In genomic region chr21:15842565-15842880, GRCh38 we compare ENCODE assay signal across 27 cellular contexts.
DNase-seq lines count a peak whose midpoint lies in the region; ATAC-seq, FAIRE-seq and TF ChIP-seq lines count a peak whose summit lies in the region.
"Had no signal": no experiment of that assay in that cellular context is flagged by ENCODE, and none has a peak within 500 bp of the region (broad histone marks: within the 10 kb centered on the region; RNA-seq: fewer than 3 reads in every experiment).

No MANE protein-coding gene starts in this region.

- intact Hi-C loops in mammary epithelial cell (cut with micrococcal nuclease): loop anchor here (5.0 kb wide), 1 partner anchor 1460 kb away; the partner anchor contains the start of gene HSPA13
- intact Hi-C loops in breast epithelium (cut with DNase I; ENCODE audit: low total_unique reads): no loop called here
- intact Hi-C loops in heart left ventricle (cut with DNase I): no loop called here

- H3K9me3 Mint-ChIP-seq in astrocyte (ENCODE audit: unreplicated experiment): no peaks in the 10 kb centered on the region
- H3K9me3 Mint-ChIP-seq: CD4-positive, alpha-beta T cell; HFFc6 had no signal

- DNase-seq in mammary epithelial cell (peak; percentile 53), breast epithelium (ENCODE audit: low spot score in 2 of 2) (no peak), astrocyte (ENCODE audit: low read depth) (no peak), foreskin keratinocyte (peak in 1 of 2 donors; percentile 42), heart left ventricle (no peak), SHP77 treated with DMSO at 0.1 percent for 48 hours (lab: John Stamatoyannopoulos, UW) (no peak), cortex of kidney (lab: John Stamatoyannopoulos, UW) (no peak), DMS79 (lab: John Stamatoyannopoulos, UW) (no peak)
- DNase-seq: CD4-positive, alpha-beta T cell; Kasumi-1; MV-4-11; NCI-H1105; NCI-H1436 treated with DMSO at 0.1 percent for 48 hours; NCI-H187 treated with DMSO at 0.1 percent for 48 hours; NCI-H2171 treated with DMSO at 0.1 percent for 48 hours; NCI-H345; NCI-H510A treated with DMSO at 0.1 percent for 48 hours had no signal

- peak; percentile 30 for ATAC-seq in foreskin keratinocyte
- ATAC-seq in heart left ventricle: no peak
- ATAC-seq: HepG2, K562, Right ventricle myocardium inferior had no signal

- H3K9ac ChIP-seq in mammary epithelial cell (ENCODE audit: insufficient read depth, low read length) (no peak overlapping the region), astrocyte (ENCODE audit: low read length) (no peak overlapping the region)
- H3K9ac ChIP-seq: BLaER1 treated with 17β-estradiol and CSF1 and Interleukin-3, amounts not matched to agents 10 nM and 100 nM; GM23248 had no signal

- TF ChIP-seq CTCF in mammary epithelial cell (conservative IDR thresholded peaks at IDR 0.05 in 1 of 2, IDR thresholded peaks at IDR 0.05 in 1 of 2; ENCODE audit: extremely low read depth in 1 of 2, insufficient read depth in 1 of 2, low read depth in 1 of 2, low read length in 2 of 2) (no peak), breast epithelium (IDR thresholded peaks at IDR 0.05) (no peak), astrocyte (IDR thresholded peaks at IDR 0.05; ENCODE audit: insufficient read depth, low read depth, low read length) (no peak), foreskin keratinocyte (conservative IDR thresholded peaks at IDR 0.05) (no peak), heart left ventricle (IDR thresholded peaks at IDR 0.05) (no peak)

- H3K9me3 ChIP-seq in mammary epithelial cell (replicated peaks; ENCODE audit: insufficient read depth, low read length): no peaks in the 10 kb centered on the region
- H3K9me3 ChIP-seq in breast epithelium: no peaks in the 10 kb centered on the region
- H3K9me3 ChIP-seq in astrocyte (ENCODE audit: insufficient read depth, low read depth, low read length): no peaks in the 10 kb centered on the region
- no peaks in the 10 kb centered on the region for H3K9me3 ChIP-seq in heart left ventricle
- H3K9me3 ChIP-seq: BLaER1 treated with 17β-estradiol and CSF1 and Interleukin-3, amounts not matched to agents 10 nM and 100 nM; HAP-1 had no signal

- H3K27me3 ChIP-seq in mammary epithelial cell (ENCODE audit: insufficient read depth, low read length): no peaks in the 10 kb centered on the region
- H3K27me3 ChIP-seq in breast epithelium: no peaks in the 10 kb centered on the region
- no peaks in the 10 kb centered on the region for H3K27me3 ChIP-seq in astrocyte (ENCODE audit: insufficient read depth, low read length)
- no peaks in the 10 kb centered on the region for H3K27me3 ChIP-seq in foreskin keratinocyte
- H3K27me3 ChIP-seq in heart left ventricle: no peaks in the 10 kb centered on the region
- H3K27me3 ChIP-seq: BLaER1 treated with 17β-estradiol and CSF1 and Interleukin-3, amounts not matched to agents 10 nM and 100 nM had no signal

- 60% methylated on average over 1 of the region's 2 CpGs for WGBS in mammary epithelial cell (ENCODE audit: low coverage, missing lambda C conversion rate)
- 86 to 95% (median 92%) methylated on average over 2 of the region's 2 CpGs for WGBS in heart left ventricle, 4 donors

- H3K36me3 ChIP-seq in mammary epithelial cell (ENCODE audit: insufficient read depth, low read length) (peaks cover 3% of the 10 kb centered on the region), breast epithelium (no peaks in the 10 kb centered on the region), astrocyte (ENCODE audit: insufficient read depth, low read length) (no peaks in the 10 kb centered on the region), heart left ventricle (peaks cover 0 to 37% (median 22%) of the 10 kb centered on the region in 9 donors)

- no peaks in the 10 kb centered on the region for H3K27me3 Mint-ChIP-seq in astrocyte (ENCODE audit: low read depth, unreplicated experiment)
- H3K27me3 Mint-ChIP-seq: CD4-positive, alpha-beta T cell had no signal

- H3K4me3 ChIP-seq in mammary epithelial cell (replicated peaks in 1 of 3; ENCODE audit: insufficient read depth in 1 of 3, low read depth in 2 of 3, low read length in 3 of 3) (no peak overlapping the region), breast epithelium (no peak overlapping the region), astrocyte (ENCODE audit: insufficient read depth, low read depth, low read length) (no peak overlapping the region), heart left ventricle (no peak overlapping the region)
- H3K4me3 ChIP-seq: BLaER1 treated with 17β-estradiol and CSF1 and Interleukin-3, amounts not matched to agents 10 nM and 100 nM; GM23248; HAP-1; K562 had no signal

- H3K4me3 Mint-ChIP-seq in astrocyte (ENCODE audit: unreplicated experiment): no peak overlapping the region
- H3K4me3 Mint-ChIP-seq: CD4-positive, alpha-beta T cell; HFFc6 had no signal

- BruUV-seq in mammary epithelial cell (replicated peaks; lab: Mats Ljungman, UMichigan): no TSS peak

- CTCF ChIA-PET in mammary epithelial cell (lab: Charles Lee; ENCODE audit: low non-redundant PET): no interaction called here

- no peak for TF ChIP-seq POLR2A in breast epithelium (IDR thresholded peaks at IDR 0.05)
- TF ChIP-seq POLR2A in heart left ventricle (IDR thresholded peaks at IDR 0.05): no peak

- H3K27ac Mint-ChIP-seq in astrocyte (ENCODE audit: unreplicated experiment): peak overlapping the region; percentile 62
- H3K27ac Mint-ChIP-seq: CD4-positive, alpha-beta T cell; HFFc6 had no signal

- in situ Hi-C loops in mammary epithelial cell (cut with MboI; ENCODE audit: low sequenced_read_pairs in 2 of 2): no loop called here

- H3K79me2 ChIP-seq in mammary epithelial cell (ENCODE audit: insufficient read depth, low read length) (peaks cover 3% of the 10 kb centered on the region), astrocyte (ENCODE audit: insufficient read depth, low read length) (no peaks in the 10 kb centered on the region)

- peaks cover 3% of the 10 kb centered on the region for H3K4me1 Mint-ChIP-seq in astrocyte (ENCODE audit: low read depth, unreplicated experiment)

- H3K27ac ChIP-seq in mammary epithelial cell (ENCODE audit: insufficient read depth, low read depth, low read length) (peak overlapping the region; percentile 6), breast epithelium (no peak overlapping the region), astrocyte (ENCODE audit: low read depth, low read length) (peak overlapping the region; percentile 55), foreskin keratinocyte (no peak overlapping the region), heart left ventricle (no peak overlapping the region)
- H3K27ac ChIP-seq: 22Rv1; BLaER1 treated with 17β-estradiol and CSF1 and Interleukin-3, amounts not matched to agents 10 nM and 100 nM had no signal

- H3K4me1 ChIP-seq in mammary epithelial cell (ENCODE audit: insufficient read depth, low read length) (peaks cover 26% of the 10 kb centered on the region), breast epithelium (no peaks in the 10 kb centered on the region), astrocyte (ENCODE audit: insufficient read depth, low read length) (peaks cover 18% of the 10 kb centered on the region), foreskin keratinocyte (peaks cover 26% of the 10 kb centered on the region), heart left ventricle (peaks cover 0 to 26% (median 6%) of the 10 kb centered on the region in 12 donors)
- H3K4me1 ChIP-seq: HAP-1 had no signal

- no peak overlapping the region for H2AFZ ChIP-seq in mammary epithelial cell (ENCODE audit: low read depth, low read length)
- no peak overlapping the region for H2AFZ ChIP-seq in astrocyte (ENCODE audit: low read depth, low read length)
- H2AFZ ChIP-seq: GM23248 had no signal

- H3K36me3 Mint-ChIP-seq in astrocyte (ENCODE audit: low read depth, unreplicated experiment): peaks cover 2% of the 10 kb centered on the region

- dilution Hi-C loops in mammary epithelial cell (cut with HindIII; ENCODE audit: low sequenced_read_pairs): no loop called here

- no peak for FAIRE-seq in astrocyte (lab: Jason Lieb, UNC)
- FAIRE-seq: D721Med, GM18507, HepG2, K562 had no signal

- H3K4me2 ChIP-seq in mammary epithelial cell (ENCODE audit: insufficient read depth, low read depth, low read length): peak overlapping the region; percentile 63
- peak overlapping the region; percentile 28 for H3K4me2 ChIP-seq in astrocyte (ENCODE audit: low read length)
- H3K4me2 ChIP-seq: BLaER1 treated with 17β-estradiol and CSF1 and Interleukin-3, amounts not matched to agents 10 nM and 100 nM had no signal

- no peaks in the 10 kb centered on the region for H4K20me1 ChIP-seq in mammary epithelial cell (ENCODE audit: insufficient read depth, low read length)
- no peaks in the 10 kb centered on the region for H4K20me1 ChIP-seq in astrocyte (ENCODE audit: insufficient read depth, low read length)

Comparison
In these comparisons a context has a peak if more than half of its experiments do, and no peak if none do; other contexts are left out.
1. H3K27ac ChIP-seq: peak in mammary epithelial cell (single experiment) and astrocyte (single experiment); none in breast epithelium (0 of 2), foreskin keratinocyte (single experiment) and heart left ventricle (0 of 12).